Comparison of ENCODE assay signal across 15 cellular contexts in genomic region chr18:79571221-79572092, GRCh38.
DNase-seq lines count a peak whose midpoint lies in the region; ATAC-seq and TF ChIP-seq lines count a peak whose summit lies in the region.
"Had no signal": no experiment of that assay in that cellular context is flagged by ENCODE, and none has a peak within 500 bp of the region (broad histone marks: within the 10 kb centered on the region; RNA-seq: fewer than 3 reads in every experiment).

No MANE protein-coding gene starts in this region.

- RAD21 ChIA-PET in HCT116 (lab: Charles Lee; ENCODE audit: low non-redundant PET in 1 of 2, low total read pairs in 2 of 2, uncharacterized antibody in 2 of 2, unreplicated experiment in 2 of 2): no interaction called here

- H3K9ac ChIP-seq in HCT116 (ENCODE audit: low read length): peak overlapping the region; percentile 48
- H3K9ac ChIP-seq: neural progenitor cell had no signal

- peaks cover 16 to 24% of the 10 kb centered on the region in 2 experiments; a peak in 2 of 4 replicates for H3K9me3 ChIP-seq in HCT116 (ENCODE audit: control insufficient read depth in 1 of 2, insufficient read depth in 1 of 2, low read depth in 1 of 2, low read length in 2 of 2)
- H3K9me3 ChIP-seq in effector memory CD4-positive, alpha-beta T cell (ENCODE audit: control insufficient read depth, low read length): peaks cover 12% of the 10 kb centered on the region

- TF ChIP-seq RAD21 in HCT116 (IDR thresholded peaks at IDR 0.05; ENCODE audit: low read depth): no peak

- no TSS peak for BruUV-seq in HCT116 (replicated peaks; lab: Mats Ljungman, UMichigan)

- peak; percentile 82 for ATAC-seq in HCT116
- peak; percentile 2 for ATAC-seq in foreskin keratinocyte
- ATAC-seq in sciatic nerve: no peak
- ATAC-seq in HG03045 (IDR thresholded peaks at IDR 0.05; ENCODE audit: unreplicated experiment): no peak
- ATAC-seq: PC-3 had no signal

- H3K4me2 ChIP-seq in HCT116 (ENCODE audit: low read length): peak overlapping the region; percentile 84
- H3K4me2 ChIP-seq: neural progenitor cell had no signal

- H4K20me1 ChIP-seq in HCT116 (ENCODE audit: insufficient read depth): no peaks in the 10 kb centered on the region

- peak overlapping the region; percentile 94 for H2AFZ ChIP-seq in HCT116 (ENCODE audit: low read depth, low read length, poor library complexity, severe bottlenecking)
- H2AFZ ChIP-seq: neural progenitor cell had no signal

- no peak for TF ChIP-seq POLR2A in HCT116 (IDR thresholded peaks at IDR 0.05; ENCODE audit: borderline replicate concordance, extremely low read depth, insufficient read depth, insufficient read length)

- H3K4me1 ChIP-seq in HCT116 (ENCODE audit: control insufficient read depth in 1 of 2, insufficient read depth in 2 of 2, low read length in 2 of 2) (peaks cover 24 to 33% of the 10 kb centered on the region in 2 experiments), foreskin keratinocyte (peaks cover 5% of the 10 kb centered on the region)
- H3K4me1 ChIP-seq in effector memory CD4-positive, alpha-beta T cell (ENCODE audit: control insufficient read depth, insufficient read depth, low read length, poor library complexity, severe bottlenecking): no peaks in the 10 kb centered on the region

- TF ChIP-seq CTCF in HCT116 (IDR thresholded peaks at IDR 0.05 in 2 of 3, conservative IDR thresholded peaks at IDR 0.05 in 1 of 3; ENCODE audit: borderline replicate concordance in 1 of 3, insufficient read depth in 1 of 3, low read depth in 2 of 3, low read length in 2 of 3): no peak
- no peak for TF ChIP-seq CTCF in foreskin keratinocyte (conservative IDR thresholded peaks at IDR 0.05)

- CTCF ChIA-PET in HCT116 (lab: Charles Lee): no interaction called here

- no peaks in the 10 kb centered on the region for H3K9me2 ChIP-seq in HCT116 (ENCODE audit: insufficient read depth)

- peak overlapping the region; percentile 87 for H3K27ac ChIP-seq in HCT116 (ENCODE audit: low read depth, low read length)
- H3K27ac ChIP-seq in foreskin keratinocyte: no peak overlapping the region
- no peak overlapping the region for H3K27ac ChIP-seq in effector memory CD4-positive, alpha-beta T cell (ENCODE audit: insufficient read depth, low read length, poor library complexity, severe bottlenecking)
- H3K27ac ChIP-seq: neural progenitor cell had no signal

- no peaks in the 10 kb centered on the region for H3K27me3 ChIP-seq in HCT116 (ENCODE audit: insufficient read depth, low read length)
- H3K27me3 ChIP-seq in foreskin keratinocyte: no peaks in the 10 kb centered on the region
- H3K27me3 ChIP-seq in effector memory CD4-positive, alpha-beta T cell (replicated peaks; ENCODE audit: control insufficient read depth, insufficient read depth, low read length, poor library complexity, severe bottlenecking): no peaks in the 10 kb centered on the region
- H3K27me3 ChIP-seq: neural progenitor cell had no signal

- no peaks in the 10 kb centered on the region for H3K79me2 ChIP-seq in HCT116 (ENCODE audit: insufficient read depth, low read length)

- POLR2A ChIA-PET in HCT116 (lab: Charles Lee): no interaction called here

- no peaks in the 10 kb centered on the region for H3K36me3 ChIP-seq in HCT116 (ENCODE audit: control insufficient read depth in 1 of 2, insufficient read depth in 2 of 2, low read length in 2 of 2)
- H3K36me3 ChIP-seq in effector memory CD4-positive, alpha-beta T cell (ENCODE audit: control insufficient read depth, insufficient read depth, low read length): no peaks in the 10 kb centered on the region
- H3K36me3 ChIP-seq: neural progenitor cell had no signal

- H3K4me3 ChIP-seq in HCT116 (replicated peaks in 1 of 2; ENCODE audit: low read depth in 1 of 2, low read length in 2 of 2): peak overlapping the region; percentile 38 to 51
- H3K4me3 ChIP-seq in effector memory CD4-positive, alpha-beta T cell (ENCODE audit: insufficient read depth, low read depth, low read length, poor library complexity, severe bottlenecking): no peak overlapping the region
- H3K4me3 ChIP-seq: neural progenitor cell had no signal

- intact Hi-C loops in HCT116 (cut with micrococcal nuclease): no loop called here
- intact Hi-C loops in sciatic nerve (cut with DNase I): no loop called here

- peak; percentile 25 for DNase-seq in activated CD8-positive, alpha-beta memory T cell treated with anti-CD3 and anti-CD28 coated beads, Interleukin-2, amount 50 U/mL, for 48 hours
- no peak for DNase-seq in activated CD8-positive, alpha-beta memory T cell treated with anti-CD3 and anti-CD28 coated beads for 24 hours
- peak; percentile 48 for DNase-seq in HCT116 (ENCODE audit: low read depth, low spot score)
- no peak for DNase-seq in foreskin keratinocyte
- DNase-seq in sciatic nerve (ENCODE audit: low spot score): peak; percentile 59
- no peak for DNase-seq in NOMO-1 treated with dmso at 0.1 percent for 144 hours (lab: John Stamatoyannopoulos, UW; ENCODE audit: unreplicated experiment)
- DNase-seq in effector memory CD4-positive, alpha-beta T cell: no peak
- DNase-seq: ACHN, NCI-H187 treated with DMSO at 0.1 percent for 48 hours, NCI-H524 treated with DMSO at 0.1 percent for 48 hours, PC-3, SW 1271, trophoblast cell had no signal

TF ChIP-seq in HCT116, 20 proteins besides CTCF, POLR2A, EP300 and RAD21:
- TF ChIP-seq ZBTB33 (IDR thresholded peaks at IDR 0.05; ENCODE audit: extremely low read depth, insufficient replicate concordance, low read length): no peak
- no peak for TF ChIP-seq EGR1 (IDR thresholded peaks at IDR 0.05; ENCODE audit: low read depth)
- no peak for TF ChIP-seq SRF (IDR thresholded peaks at IDR 0.05; ENCODE audit: low read depth)
- TF ChIP-seq ATF3 (IDR thresholded peaks at IDR 0.05): no peak
- TF ChIP-seq FOSL1 (IDR thresholded peaks at IDR 0.05; ENCODE audit: low read depth): no peak
- no peak for TF ChIP-seq CEBPB (IDR thresholded peaks at IDR 0.05; ENCODE audit: low read depth)
- TF ChIP-seq POLR2AphosphoS5 (IDR thresholded peaks at IDR 0.05; ENCODE audit: low read depth, low read length): no peak
- TF ChIP-seq SP1 (IDR thresholded peaks at IDR 0.05; ENCODE audit: low read depth): no peak
- no peak for TF ChIP-seq YY1 (IDR thresholded peaks at IDR 0.05; ENCODE audit: extremely low read depth, insufficient replicate concordance, low read depth, low read length)
- TF ChIP-seq ZFX (IDR thresholded peaks at IDR 0.05): no peak
- TF ChIP-seq EZH2phosphoT487 (IDR thresholded peaks at IDR 0.05; ENCODE audit: borderline replicate concordance): no peak
- TF ChIP-seq REST (IDR thresholded peaks at IDR 0.05; ENCODE audit: low read depth): no peak
- no peak for TF ChIP-seq ZNF274 (IDR thresholded peaks at IDR 0.05; ENCODE audit: low read depth, low read length)
- no peak for TF ChIP-seq ELF1 (IDR thresholded peaks at IDR 0.05; ENCODE audit: borderline replicate concordance, low read depth)
- TF ChIP-seq TCF7L2 (IDR thresholded peaks at IDR 0.05; ENCODE audit: borderline replicate concordance, extremely low read depth, insufficient read depth, insufficient read length): no peak
- TF ChIP-seq EZH2 (IDR thresholded peaks at IDR 0.05): no peak
- no peak for TF ChIP-seq JUND (IDR thresholded peaks at IDR 0.05)

Comparison
In these comparisons a context has a peak if more than half of its experiments do, and no peak if none do; other contexts are left out.
1. DNase-seq: peak in activated CD8-positive, alpha-beta memory T cell treated with anti-CD3 and anti-CD28 coated beads, Interleukin-2, amount 50 U/mL, for 48 hours (single experiment), HCT116 (single experiment) and sciatic nerve (single experiment); none in activated CD8-positive, alpha-beta memory T cell treated with anti-CD3 and anti-CD28 coated beads for 24 hours (single experiment), foreskin keratinocyte (0 of 2), NOMO-1 treated with dmso at 0.1 percent for 144 hours (single experiment) and effector memory CD4-positive, alpha-beta T cell (0 of 3).
2. ATAC-seq: peak in HCT116 (single experiment) and foreskin keratinocyte (single experiment); none in sciatic nerve (single experiment) and HG03045 (single experiment).